ENCODE assay signal across 9 cellular contexts in genomic region chr4:2799444-2799911, GRCh38. TPM values are rescaled to one million over a fixed set of nuclear protein-coding genes. Genes with fewer than 3 reads are reported as not detected.
A peak's percentile ranks its signal among the peaks of the same experiment; 100 is the strongest.
DNase-seq lines count a peak whose midpoint lies in the region; ATAC-seq, FAIRE-seq and TF ChIP-seq lines count a peak whose summit lies in the region.
"Had no signal": no experiment of that assay in that cellular context is flagged by ENCODE, and none has a peak within 500 bp of the region (broad histone marks: within the 10 kb centered on the region; RNA-seq: fewer than 3 reads in every experiment).

No MANE protein-coding gene starts in this region.

- H3K27ac Mint-ChIP-seq in activated naive CD4-positive, alpha-beta T cell treated with anti-CD3 and anti-CD28 coated beads, Interleukin-2, amount 10 ng/mL, durations not matched to agents 7 days and 5 days, result peak overlapping the region; percentile 91
- H3K27ac Mint-ChIP-seq in astrocyte (ENCODE audit: unreplicated experiment), result peak overlapping the region; percentile 34
- H3K27ac Mint-ChIP-seq in mesothelial cell of epicardium, result peak overlapping the region; percentile 78

- H4K20me1 ChIP-seq in astrocyte (ENCODE audit: insufficient read depth, low read length), result no peaks in the 10 kb centered on the region

- peaks cover 62% of the 10 kb centered on the region for H3K4me1 Mint-ChIP-seq in activated naive CD4-positive, alpha-beta T cell treated with anti-CD3 and anti-CD28 coated beads, Interleukin-2, amount 10 ng/mL, durations not matched to agents 7 days and 5 days
- H3K4me1 Mint-ChIP-seq in astrocyte (ENCODE audit: low read depth, unreplicated experiment) (peaks cover 17% of the 10 kb centered on the region), mesothelial cell of epicardium (peaks cover 34% of the 10 kb centered on the region)

- CTCF ChIA-PET in activated naive CD4-positive, alpha-beta T cell treated with anti-CD3 and anti-CD28 coated beads, Interleukin-2, amount 10 ng/mL, durations not matched to agents 7 days and 5 days (lab: Charles Lee), result interaction anchor here (1.1 kb wide), 1 partner anchor 9 kb away, joined by 3 read pairs; no protein-coding TSS in a partner anchor

- DNase-seq in activated naive CD4-positive, alpha-beta T cell treated with anti-CD3 and anti-CD28 coated beads, Interleukin-2, amount 10 ng/mL, durations not matched to agents 7 days and 5 days, result no peak
- DNase-seq in activated naive CD4-positive, alpha-beta T cell (lab: John Stamatoyannopoulos, UW), result no peak
- DNase-seq in astrocyte (ENCODE audit: low read depth), result no peak
- no peak for DNase-seq in mesothelial cell of epicardium (ENCODE audit: low spot score in 2 of 2, unreplicated experiment in 2 of 2)

- TF ChIP-seq CTCF in astrocyte (IDR thresholded peaks at IDR 0.05; ENCODE audit: insufficient read depth, low read depth, low read length) (no peak), mesothelial cell of epicardium (IDR thresholded peaks at IDR 0.05; ENCODE audit: unreplicated experiment) (no peak)

- no peak for ATAC-seq in HG02870 (IDR thresholded peaks at IDR 0.05; ENCODE audit: unreplicated experiment)
- no peak for ATAC-seq in activated CD4-positive, CD25-positive, alpha-beta regulatory T cell treated with anti-CD3 and anti-CD28 coated beads, Interleukin-2, amount 50 U/mL, for 24 hours
- no peak for ATAC-seq in HG02798 (IDR thresholded peaks at IDR 0.05; ENCODE audit: poor library complexity, unreplicated experiment)

- H3K27ac ChIP-seq in astrocyte (ENCODE audit: low read depth, low read length) (no peak overlapping the region), urinary bladder (ENCODE audit: low read depth) (peak overlapping the region; percentile 81)
- H3K27ac ChIP-seq: C4-2B had no signal

- H2AFZ ChIP-seq in astrocyte (ENCODE audit: low read depth, low read length), result no peak overlapping the region

- H3K27me3 ChIP-seq in astrocyte (ENCODE audit: insufficient read depth, low read length), result no peaks in the 10 kb centered on the region

- H3K4me3 ChIP-seq in astrocyte (ENCODE audit: insufficient read depth, low read depth, low read length), result no peak overlapping the region
- no peak overlapping the region for H3K4me3 ChIP-seq in urinary bladder (ENCODE audit: low read depth, low read length)

- FAIRE-seq in astrocyte (lab: Jason Lieb, UNC), result no peak

- H3K9ac ChIP-seq in astrocyte (ENCODE audit: low read length), result no peak overlapping the region

- WGBS in urinary bladder, result 80% methylated on average over 10 of the region's 10 CpGs

- H3K4me2 ChIP-seq in astrocyte (ENCODE audit: low read length), result no peak overlapping the region

- no peaks in the 10 kb centered on the region for H3K9me3 ChIP-seq in astrocyte (ENCODE audit: insufficient read depth, low read depth, low read length)

- no peaks in the 10 kb centered on the region for H3K9me3 Mint-ChIP-seq in activated naive CD4-positive, alpha-beta T cell treated with anti-CD3 and anti-CD28 coated beads, Interleukin-2, amount 10 ng/mL, durations not matched to agents 7 days and 5 days
- H3K9me3 Mint-ChIP-seq in astrocyte (ENCODE audit: unreplicated experiment), result no peaks in the 10 kb centered on the region
- no peaks in the 10 kb centered on the region for H3K9me3 Mint-ChIP-seq in mesothelial cell of epicardium

- H3K36me3 ChIP-seq in astrocyte (ENCODE audit: insufficient read depth, low read length), result no peaks in the 10 kb centered on the region
- no peaks in the 10 kb centered on the region for H3K36me3 ChIP-seq in urinary bladder (ENCODE audit: insufficient read depth)

- peak overlapping the region; percentile 80 for H3K4me3 Mint-ChIP-seq in activated naive CD4-positive, alpha-beta T cell treated with anti-CD3 and anti-CD28 coated beads, Interleukin-2, amount 10 ng/mL, durations not matched to agents 7 days and 5 days
- H3K4me3 Mint-ChIP-seq in astrocyte (ENCODE audit: unreplicated experiment), result no peak overlapping the region
- no peak overlapping the region for H3K4me3 Mint-ChIP-seq in mesothelial cell of epicardium

- peaks cover 50% of the 10 kb centered on the region for H3K79me2 ChIP-seq in astrocyte (ENCODE audit: insufficient read depth, low read length)

- peaks cover 41% of the 10 kb centered on the region for H3K4me1 ChIP-seq in astrocyte (ENCODE audit: insufficient read depth, low read length)
- peaks cover 1% of the 10 kb centered on the region for H3K4me1 ChIP-seq in urinary bladder (ENCODE audit: insufficient read depth)

- peaks cover 20% of the 10 kb centered on the region for H3K27me3 Mint-ChIP-seq in activated naive CD4-positive, alpha-beta T cell treated with anti-CD3 and anti-CD28 coated beads, Interleukin-2, amount 10 ng/mL, durations not matched to agents 7 days and 5 days
- H3K27me3 Mint-ChIP-seq in astrocyte (ENCODE audit: low read depth, unreplicated experiment) (no peaks in the 10 kb centered on the region), mesothelial cell of epicardium (ENCODE audit: low read depth) (no peaks in the 10 kb centered on the region)

- H3K36me3 Mint-ChIP-seq in activated naive CD4-positive, alpha-beta T cell treated with anti-CD3 and anti-CD28 coated beads, Interleukin-2, amount 10 ng/mL, durations not matched to agents 7 days and 5 days, result no peaks in the 10 kb centered on the region
- H3K36me3 Mint-ChIP-seq in astrocyte (ENCODE audit: low read depth, unreplicated experiment) (no peaks in the 10 kb centered on the region), mesothelial cell of epicardium (no peaks in the 10 kb centered on the region)

RNA-seq across cellular contexts. Expression of gene SH3BP2, which starts 6.6 kb away (rescaled TPM):
- 33.7 and 35.0 TPM in 2 replicates for total RNA-seq in astrocyte
- 72.9 to 79.0 TPM (median 76.7 TPM) in 3 replicates for total RNA-seq in mesothelial cell of epicardium
- 26.0 TPM for total RNA-seq in urinary bladder
- 18.8 TPM for polyA plus RNA-seq in urinary bladder

RNA-seq across cellular contexts. Expression of gene TNIP2, which starts 43.3 kb away (rescaled TPM):
- total RNA-seq in astrocyte (31.1 and 33.7 TPM in 2 replicates), mesothelial cell of epicardium (23.8 to 25.9 TPM (median 25.0 TPM) in 3 replicates), urinary bladder (13.1 TPM)
- polyA plus RNA-seq in urinary bladder, result 49.8 TPM

RNA-seq across cellular contexts. Expression of gene ADD1, which starts 44.2 kb away (rescaled TPM):
- 258 and 280 TPM in 2 replicates for total RNA-seq in astrocyte
- total RNA-seq in mesothelial cell of epicardium, result 277 to 297 TPM (median 287 TPM) in 3 replicates
- 224 TPM for total RNA-seq in urinary bladder
- 277 TPM for polyA plus RNA-seq in urinary bladder

Comparison
In these comparisons a context has a peak if more than half of its experiments do, and no peak if none do; other contexts are left out.
1. H3K27ac Mint-ChIP-seq: peak in every context shown above with its lines; median percentile 91 in activated naive CD4-positive, alpha-beta T cell treated with anti-CD3 and anti-CD28 coated beads, Interleukin-2, amount 10 ng/mL, durations not matched to agents 7 days and 5 days; 78 in mesothelial cell of epicardium; 34 in astrocyte.